In the genomic region with DNA sequence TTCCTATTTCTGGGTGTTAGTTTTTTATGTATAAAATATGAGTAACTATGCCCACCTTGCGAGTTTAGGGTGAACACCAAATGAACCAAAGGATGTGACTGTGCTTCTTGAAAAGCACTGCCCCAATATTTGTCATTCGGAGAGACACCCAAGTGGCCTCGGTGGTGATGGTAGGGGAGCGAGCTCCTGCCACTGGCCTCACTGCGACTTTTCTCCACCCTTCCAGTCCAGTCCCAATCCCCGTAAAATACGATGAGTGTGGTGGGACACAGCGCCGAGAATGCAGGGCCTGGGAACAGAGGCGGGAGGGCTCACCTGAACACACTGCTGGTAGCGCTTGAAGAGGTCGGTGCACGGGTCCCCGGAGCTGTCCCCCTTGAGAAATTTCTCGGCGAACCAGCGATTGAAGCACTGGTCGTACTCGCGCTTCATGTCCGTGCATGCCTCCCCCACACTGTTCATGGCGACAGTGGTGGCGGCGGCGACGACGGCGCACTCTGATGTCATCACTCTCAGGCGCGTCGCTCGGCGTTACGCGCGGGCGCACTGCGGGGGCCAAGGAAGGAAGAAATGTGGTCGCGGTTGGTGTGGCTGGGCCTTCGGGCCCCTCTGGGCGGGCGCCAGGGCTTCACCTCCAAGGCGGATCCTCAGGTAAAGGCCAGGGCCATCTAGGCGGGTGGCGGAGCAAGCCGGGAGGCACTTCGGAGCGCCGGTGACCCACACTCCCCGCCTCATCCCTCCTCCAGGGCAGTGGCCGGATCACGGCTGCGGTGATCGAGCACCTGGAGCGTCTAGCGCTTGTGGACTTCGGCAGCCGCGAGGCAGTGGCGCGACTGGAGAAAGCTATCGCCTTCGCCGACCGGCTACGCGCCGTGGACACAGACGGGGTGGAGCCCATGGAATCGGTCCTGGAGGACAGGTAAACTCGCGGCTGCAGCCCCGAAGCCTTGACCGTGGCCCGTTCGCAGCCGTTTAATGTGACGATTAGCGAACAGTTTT, we compare ENCODE assay signal across 8 cellular contexts. TPM values are rescaled to one million over a fixed set of nuclear protein-coding genes. Genes with fewer than 3 reads are reported as not detected.
DNase-seq lines count a peak whose midpoint lies in the region; ATAC-seq and TF ChIP-seq lines count a peak whose summit lies in the region.

A gene with protein sequence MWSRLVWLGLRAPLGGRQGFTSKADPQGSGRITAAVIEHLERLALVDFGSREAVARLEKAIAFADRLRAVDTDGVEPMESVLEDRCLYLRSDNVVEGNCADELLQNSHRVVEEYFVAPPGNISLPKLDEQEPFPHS (plus strand): TSS at position 534 of the 999 bp plus-strand sequence. CDS start 37 bp downstream, at position 571.
A gene (minus strand): TSS at position 474 of the 999 bp plus-strand sequence. CDS start 12 bp downstream, at position 462.

- H3K27me3 ChIP-seq in mucosa of stomach (ENCODE audit: control insufficient read depth, insufficient read depth, low read length): no peaks in the 10 kb centered on the region

- peak within 1 kb of the TSS; percentile 93 for H3K9ac ChIP-seq in mucosa of stomach (ENCODE audit: low read length)

- POLR2A ChIA-PET in OCI-LY7 (lab: Charles Lee): interaction anchor here (0.6 to 0.7 kb wide), 3 partner anchors 9 to 1093 kb away, joined by 3 read pairs; no protein-coding TSS in a partner anchor

- H3K79me2 ChIP-seq in OCI-LY7 (ENCODE audit: insufficient read depth, low read depth, low read length): peaks cover 82% of the 10 kb centered on the region

- H3K4me3 ChIP-seq in OCI-LY7 (ENCODE audit: low read depth, low read length, poor library complexity, severe bottlenecking) (peak within 1 kb of the TSS; percentile 96), mucosa of stomach (ENCODE audit: low read length) (peak within 1 kb of the TSS; percentile 99)

- TF ChIP-seq CTCF in OCI-LY7 (conservative IDR thresholded peaks at IDR 0.05; ENCODE audit: low read length): no peak

- no peaks in the 10 kb centered on the region for H4K20me1 ChIP-seq in OCI-LY7 (ENCODE audit: insufficient read depth, low read length)

- peak; percentile 80 for ATAC-seq in GM21515 (IDR thresholded peaks at IDR 0.05; ENCODE audit: unreplicated experiment)

- H3K9me3 ChIP-seq in OCI-LY7 (ENCODE audit: low read length) (no peaks in the 10 kb centered on the region), mucosa of stomach (ENCODE audit: control insufficient read depth, low read length) (no peaks in the 10 kb centered on the region)

- H3K27ac ChIP-seq in OCI-LY7 (ENCODE audit: low read depth, low read length, poor library complexity, severe bottlenecking): peak within 1 kb of the TSS; percentile 62

- peaks cover 62% of the 10 kb centered on the region for H3K36me3 ChIP-seq in OCI-LY7 (ENCODE audit: insufficient read depth, low read length)
- H3K36me3 ChIP-seq in mucosa of stomach (ENCODE audit: control insufficient read depth, insufficient read depth, low read length): no peaks in the 10 kb centered on the region

- H3K9me2 ChIP-seq in OCI-LY7 (ENCODE audit: insufficient read depth, low read length): no peaks in the 10 kb centered on the region

- intact Hi-C loops in OCI-LY7 (cut with micrococcal nuclease; ENCODE audit: unreplicated experiment): no loop called here

- TF ChIP-seq POLR2A in erythroblast (IDR thresholded peaks at IDR 0.05; ENCODE audit: low read length): peak; percentile 86

- H2AFZ ChIP-seq in OCI-LY7 (ENCODE audit: low read length): peak within 1 kb of the TSS; percentile 70

- H3K4me2 ChIP-seq in OCI-LY7 (ENCODE audit: low read length): peak within 1 kb of the TSS; percentile 92

- CTCF ChIA-PET in OCI-LY7 (lab: Charles Lee; ENCODE audit: unreplicated experiment): interaction anchor here (1.0 kb wide), 1 partner anchor 11 kb away, joined by 3 read pairs; no protein-coding TSS in a partner anchor

- peak; percentile 18 for DNase-seq in DMS 273 treated with DMSO at 0.1 percent for 48 hours (lab: John Stamatoyannopoulos, UW)
- peak; percentile 66 for DNase-seq in HuH-7 (ENCODE audit: low spot score)
- DNase-seq in OCI-LY7 (ENCODE audit: low spot score): peak; percentile 86
- peak; percentile 90 for DNase-seq in activated T-cell treated with anti-CD3 and anti-CD28 coated beads for 48 hours (ENCODE audit: low read depth)
- DNase-seq in erythroblast (lab: John Stamatoyannopoulos, UW): peak; percentile 92 to 95
- DNase-seq in stimulated activated CD8-positive, alpha-beta memory T cell treated with anti-CD3 and anti-CD28 coated beads, Interleukin-7, amount 100 ng/mL, for 1 hour (ENCODE audit: low read depth in 2 of 2): peak; percentile 80 to 82

- BruUV-seq in OCI-LY7 (replicated peaks; lab: Mats Ljungman, UMichigan): TSS peak; percentile 86

- H3K4me1 ChIP-seq in OCI-LY7 (ENCODE audit: insufficient read depth, low read length, poor library complexity, severe bottlenecking): peaks cover 28% of the 10 kb centered on the region
- peaks cover 18% of the 10 kb centered on the region for H3K4me1 ChIP-seq in mucosa of stomach (ENCODE audit: control insufficient read depth, insufficient read depth, low read length)

RNA-seq across cellular contexts. Expression of the first gene that starts in this region (rescaled TPM):
- total RNA-seq in OCI-LY7 (2014; rRNA removed; shearing (Covaris generic)): 36.1 and 37.6 TPM in 2 replicates
- 34.6 and 35.8 TPM in 2 replicates for total RNA-seq in OCI-LY7 (2022)

RNA-seq across cellular contexts. Expression of the second gene that starts in this region (rescaled TPM):
- 23.9 and 28.3 TPM in 2 replicates for total RNA-seq in OCI-LY7 (2014; rRNA removed; shearing (Covaris generic))
- total RNA-seq in OCI-LY7 (2022): 25.9 and 26.4 TPM in 2 replicates

Comparison
In these comparisons a context has a peak if more than half of its experiments do, and no peak if none do; other contexts are left out.
1. Peak in every context shown above with its lines: DNase-seq, ATAC-seq, H3K4me3 ChIP-seq and H3K27ac ChIP-seq.
2. DNase-seq: peak in every context shown above with its lines; median percentile 94 in erythroblast; 90 in activated T-cell treated with anti-CD3 and anti-CD28 coated beads for 48 hours; 86 in OCI-LY7; 81 in stimulated activated CD8-positive, alpha-beta memory T cell treated with anti-CD3 and anti-CD28 coated beads, Interleukin-7, amount 100 ng/mL, for 1 hour; 66 in HuH-7; 18 in DMS 273 treated with DMSO at 0.1 percent for 48 hours.